In the genomic region with DNA sequence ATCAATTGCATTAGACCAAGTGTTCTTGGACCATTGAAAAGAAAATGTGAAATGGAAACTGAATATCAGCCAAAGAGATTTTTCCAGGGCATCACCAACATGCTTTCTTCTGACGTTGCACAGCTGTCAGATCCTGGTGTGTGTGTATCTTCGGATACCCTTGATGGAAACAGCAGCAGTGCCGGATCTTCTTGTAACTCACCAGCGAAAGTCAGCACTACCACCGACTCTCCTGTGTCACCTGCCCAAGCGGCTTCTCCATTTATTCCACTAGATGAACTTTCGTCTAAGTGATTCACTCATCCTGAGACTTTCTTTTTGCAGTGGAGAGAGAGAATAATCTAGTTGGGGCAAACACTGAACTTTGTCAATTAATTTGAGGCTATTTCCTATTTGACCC, we compare ENCODE assay signal across 8 cellular contexts.
DNase-seq lines count a peak whose midpoint lies in the region; ATAC-seq and TF ChIP-seq lines count a peak whose summit lies in the region.

No MANE protein-coding gene starts in this region.

- H3K27ac ChIP-seq in urinary bladder (ENCODE audit: low read depth): no peak overlapping the region

- H3K4me3 ChIP-seq in urinary bladder (ENCODE audit: low read depth, low read length): peak overlapping the region; percentile 77

- no peaks in the 10 kb centered on the region for H3K36me3 Mint-ChIP-seq in activated naive CD8-positive, alpha-beta T cell treated with anti-CD3 and anti-CD28 coated beads for 36 hours
- no peaks in the 10 kb centered on the region for H3K36me3 Mint-ChIP-seq in osteocyte (ENCODE audit: unreplicated experiment)

- no peak for ATAC-seq in left lobe of liver

- 11% methylated on average over 7 of the region's 7 CpGs for WGBS in urinary bladder

- no peaks in the 10 kb centered on the region for H3K4me1 ChIP-seq in urinary bladder (ENCODE audit: insufficient read depth)

- H3K9me3 Mint-ChIP-seq in activated naive CD8-positive, alpha-beta T cell treated with anti-CD3 and anti-CD28 coated beads for 36 hours: no peaks in the 10 kb centered on the region
- H3K9me3 Mint-ChIP-seq in osteocyte (ENCODE audit: unreplicated experiment): no peaks in the 10 kb centered on the region

- H3K4me1 Mint-ChIP-seq in activated naive CD8-positive, alpha-beta T cell treated with anti-CD3 and anti-CD28 coated beads for 36 hours: peaks cover 8% of the 10 kb centered on the region
- H3K4me1 Mint-ChIP-seq in osteocyte (ENCODE audit: unreplicated experiment): peaks cover 3% of the 10 kb centered on the region

- H3K27ac Mint-ChIP-seq in activated naive CD8-positive, alpha-beta T cell treated with anti-CD3 and anti-CD28 coated beads for 36 hours: no peak overlapping the region
- no peak overlapping the region for H3K27ac Mint-ChIP-seq in osteocyte (ENCODE audit: unreplicated experiment)

- H3K36me3 ChIP-seq in urinary bladder (ENCODE audit: insufficient read depth): peaks cover 1% of the 10 kb centered on the region

- H3K27me3 Mint-ChIP-seq in activated naive CD8-positive, alpha-beta T cell treated with anti-CD3 and anti-CD28 coated beads for 36 hours: peaks cover 4% of the 10 kb centered on the region
- peaks cover under 1% of the 10 kb centered on the region for H3K27me3 Mint-ChIP-seq in osteocyte (ENCODE audit: unreplicated experiment)

- no peak overlapping the region for H3K4me3 Mint-ChIP-seq in activated naive CD8-positive, alpha-beta T cell treated with anti-CD3 and anti-CD28 coated beads for 36 hours
- H3K4me3 Mint-ChIP-seq in osteocyte (ENCODE audit: unreplicated experiment): no peak overlapping the region

- no peak for TF ChIP-seq CTCF in osteocyte (IDR thresholded peaks at IDR 0.05)

- peak; percentile 64 for DNase-seq in activated effector memory CD4-positive, alpha-beta T cell treated with anti-CD3 and anti-CD28 coated beads, Interleukin-2, amount 50 U/mL, for 16 hours
- DNase-seq in activated effector memory CD4-positive, alpha-beta T cell treated with Interleukin-2 at 50 U/mL for 16 hours: no peak
- peak; percentile 6 for DNase-seq in activated naive CD8-positive, alpha-beta T cell treated with anti-CD3 and anti-CD28 coated beads for 36 hours
- peak; percentile 45 for DNase-seq in left kidney (ENCODE audit: low read depth, low spot score)
- no peak for DNase-seq in NCI-H2107 treated with DMSO at 0.1 percent for 48 hours (lab: John Stamatoyannopoulos, UW; ENCODE audit: unreplicated experiment)
- no peak for DNase-seq in left lobe of liver (ENCODE audit: low spot score)
- no peak for DNase-seq in osteocyte (ENCODE audit: extremely low spot score, unreplicated experiment)

Comparison
In these comparisons a context has a peak if more than half of its experiments do, and no peak if none do; other contexts are left out.
1. DNase-seq: peak in activated effector memory CD4-positive, alpha-beta T cell treated with anti-CD3 and anti-CD28 coated beads, Interleukin-2, amount 50 U/mL, for 16 hours (single experiment), activated naive CD8-positive, alpha-beta T cell treated with anti-CD3 and anti-CD28 coated beads for 36 hours (single experiment) and left kidney (single experiment); none in activated effector memory CD4-positive, alpha-beta T cell treated with Interleukin-2 at 50 U/mL for 16 hours (single experiment), NCI-H2107 treated with DMSO at 0.1 percent for 48 hours (single experiment), left lobe of liver (single experiment) and osteocyte (single experiment).